Comparison of ENCODE assay signal across 18 cellular contexts in the genomic region with DNA sequence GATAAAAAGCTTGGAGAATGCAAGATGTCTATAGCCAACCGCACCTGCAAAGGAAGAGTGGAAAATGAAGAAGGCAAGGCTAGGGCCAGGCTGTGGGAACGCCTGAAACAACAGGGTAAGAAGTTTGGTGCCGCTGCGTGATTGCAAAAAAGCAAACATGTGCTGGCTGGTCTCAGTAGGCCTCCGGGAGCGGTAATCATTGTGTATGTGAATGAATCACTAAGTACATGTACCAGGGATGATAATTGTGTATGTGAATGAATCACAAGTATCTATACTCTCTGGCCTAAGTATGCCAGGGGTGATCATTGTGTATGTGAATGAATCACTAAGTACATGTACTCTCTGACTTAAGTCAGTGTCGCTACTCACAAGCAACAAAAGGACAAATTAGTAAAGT. TPM values are rescaled to one million over a fixed set of nuclear protein-coding genes. Genes with fewer than 3 reads are reported as not detected.
DNase-seq lines count a peak whose midpoint lies in the region; ATAC-seq and TF ChIP-seq lines count a peak whose summit lies in the region.
"Had no signal": no experiment of that assay in that cellular context is flagged by ENCODE, and none has a peak within 500 bp of the region (broad histone marks: within the 10 kb centered on the region; RNA-seq: fewer than 3 reads in every experiment).

No MANE protein-coding gene starts in this region.

- CTCF ChIA-PET in PC-9 (lab: Charles Lee) (no interaction called here), HEK293T (lab: Yijun Ruan, JAX) (no interaction called here)

- H3F3A ChIP-seq in PC-9 (ENCODE audit: insufficient read depth, low read depth) = peaks cover 49% of the 10 kb centered on the region

- no peak overlapping the region for H3K4me3 ChIP-seq in PC-9
- H3K4me3 ChIP-seq in epithelial cell of esophagus (ENCODE audit: low read length) = no peak overlapping the region
- no peak overlapping the region for H3K4me3 ChIP-seq in mucosa of descending colon
- no peak overlapping the region for H3K4me3 ChIP-seq in adrenal gland
- H3K4me3 ChIP-seq: lower lobe of right lung, thyroid gland had no signal

- BruUV-seq in PC-9 (replicated peaks; lab: Mats Ljungman, UMichigan) = no TSS peak

- DNase-seq in ELR (ENCODE audit: low read depth) = peak; percentile 51
- DNase-seq in PC-9 = peak in 1 of 2 experiments; percentile 86
- DNase-seq in epithelial cell of esophagus (ENCODE audit: low read depth) = peak; percentile 99
- no peak for DNase-seq in mucosa of descending colon
- DNase-seq in adrenal gland = no peak
- DNase-seq in HEK293T (ENCODE audit: extremely low spot score) = no peak
- no peak for DNase-seq in pons (ENCODE audit: low spot score)
- DNase-seq: activated CD4-positive, CD25-positive, alpha-beta regulatory T cell treated with anti-CD3 and anti-CD28 coated beads, Interleukin-2, amount 50 U/mL, for 72 hours; lower lobe of right lung; MM.1S; NCI-H2029; NCI-H526; retina; stimulated activated CD4-positive, alpha-beta T cell treated with anti-CD3 and anti-CD28 coated beads, Interleukin-1b, Interleukin-23, amount 100 ng/mL, for 48 hours; stimulated activated CD8-positive, alpha-beta memory T cell treated with anti-CD3 and anti-CD28 coated beads, Interleukin-4, amount 100 ng/mL, for 48 hours; T-helper 1 cell; thyroid gland had no signal

- no peak for TF ChIP-seq POLR2A in adrenal gland (IDR thresholded peaks at IDR 0.05)

- WGBS in adrenal gland, 4 donors = 93 to 98% (median 96%) methylated on average over 7 of the region's 7 CpGs

- H3K36me3 ChIP-seq in PC-9 (ENCODE audit: low read depth) = peaks cover 64% of the 10 kb centered on the region
- no peaks in the 10 kb centered on the region for H3K36me3 ChIP-seq in mucosa of descending colon (ENCODE audit: low read depth)
- peaks cover 0 to 61% of the 10 kb centered on the region in 2 donors for H3K36me3 ChIP-seq in adrenal gland (replicated peaks in 1 of 2)

- H3K9me3 ChIP-seq in PC-9 (ENCODE audit: insufficient read depth, low read depth) (no peaks in the 10 kb centered on the region), mucosa of descending colon (no peaks in the 10 kb centered on the region), adrenal gland (replicated peaks in 1 of 3) (no peaks in the 10 kb centered on the region)
- H3K9me3 ChIP-seq: lower lobe of right lung, thyroid gland had no signal

- POLR2A ChIA-PET in PC-9 (lab: Charles Lee; ENCODE audit: unreplicated experiment) = no interaction called here
- POLR2A ChIA-PET in HEK293T (lab: Yijun Ruan, JAX) = no interaction called here

- H3K9me2 ChIP-seq in PC-9 (ENCODE audit: insufficient read depth) = no peaks in the 10 kb centered on the region

- TF ChIP-seq CTCF in PC-9 (conservative IDR thresholded peaks at IDR 0.05) (no peak), epithelial cell of esophagus (IDR thresholded peaks at IDR 0.05; ENCODE audit: insufficient read depth, low read depth, low read length, missing control alignments) (no peak), mucosa of descending colon (IDR thresholded peaks at IDR 0.05) (no peak), adrenal gland (IDR thresholded peaks at IDR 0.05) (no peak)

- ATAC-seq in mucosa of descending colon (peak; percentile 76), GM18873 (IDR thresholded peaks at IDR 0.05; ENCODE audit: low FRiP score, unreplicated experiment) (no peak)
- ATAC-seq: lower lobe of right lung had no signal

- intact Hi-C loops in PC-9 (cut with micrococcal nuclease; ENCODE audit: unreplicated experiment) (no loop called here), mucosa of descending colon (cut with DNase I, micrococcal nuclease) (no loop called here), adrenal gland (cut with DNase I) (no loop called here)

- no peaks in the 10 kb centered on the region for H3K27me3 ChIP-seq in PC-9 (ENCODE audit: insufficient read depth, low read depth)
- H3K27me3 ChIP-seq in adrenal gland = no peaks in the 10 kb centered on the region
- H3K27me3 ChIP-seq: thyroid gland had no signal

- H3K4me1 ChIP-seq in PC-9 (replicated peaks; ENCODE audit: insufficient read depth) (peaks cover 25% of the 10 kb centered on the region), mucosa of descending colon (ENCODE audit: low read depth) (peaks cover 5% of the 10 kb centered on the region), adrenal gland (replicated peaks in 1 of 2) (no peaks in the 10 kb centered on the region)
- H3K4me1 ChIP-seq: lower lobe of right lung, thyroid gland had no signal

- H2AFZ ChIP-seq in PC-9 = no peak overlapping the region

- peak overlapping the region; percentile 23 for H3K4me2 ChIP-seq in PC-9

- H3K79me2 ChIP-seq in PC-9 (ENCODE audit: low read depth) = no peaks in the 10 kb centered on the region

- H3K27ac ChIP-seq in PC-9 (peak overlapping the region; percentile 81), adrenal gland (no peak overlapping the region)
- H3K27ac ChIP-seq: lower lobe of right lung, thyroid gland had no signal

- H4K20me1 ChIP-seq in PC-9 (ENCODE audit: insufficient read depth) = no peaks in the 10 kb centered on the region

TF ChIP-seq in HEK293T, 16 proteins besides CTCF, POLR2A, EP300 and RAD21:
- no peak for TF ChIP-seq FOXA1 (IDR thresholded peaks at IDR 0.05)
- TF ChIP-seq NFRKB (IDR thresholded peaks at IDR 0.05) = no peak
- TF ChIP-seq L3MBTL2 (conservative IDR thresholded peaks at IDR 0.05) = no peak
- no peak for TF ChIP-seq FOXK2 (IDR thresholded peaks at IDR 0.05)
- no peak for TF ChIP-seq CTBP1 (IDR thresholded peaks at IDR 0.05; ENCODE audit: borderline replicate concordance)
- TF ChIP-seq, protein P1, sequence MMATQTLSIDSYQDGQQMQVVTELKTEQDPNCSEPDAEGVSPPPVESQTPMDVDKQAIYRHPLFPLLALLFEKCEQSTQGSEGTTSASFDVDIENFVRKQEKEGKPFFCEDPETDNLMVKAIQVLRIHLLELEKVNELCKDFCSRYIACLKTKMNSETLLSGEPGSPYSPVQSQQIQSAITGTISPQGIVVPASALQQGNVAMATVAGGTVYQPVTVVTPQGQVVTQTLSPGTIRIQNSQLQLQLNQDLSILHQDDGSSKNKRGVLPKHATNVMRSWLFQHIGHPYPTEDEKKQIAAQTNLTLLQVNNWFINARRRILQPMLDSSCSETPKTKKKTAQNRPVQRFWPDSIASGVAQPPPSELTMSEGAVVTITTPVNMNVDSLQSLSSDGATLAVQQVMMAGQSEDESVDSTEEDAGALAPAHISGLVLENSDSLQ (IDR thresholded peaks at IDR 0.05) = no peak
- no peak for TF ChIP-seq ELF4 (IDR thresholded peaks at IDR 0.05)

RNA-seq across cellular contexts. Expression of a gene that starts 40.3 kb away (rescaled TPM):
- total RNA-seq in PC-9 (2021) = 109 and 180 TPM in 2 replicates
- total RNA-seq in mucosa of descending colon = 10 to 100 TPM; 67.0 to 71.8 (median 68.9) TPM
- 10 to 100 TPM; 29.4 to 74.0 (median 41.7) TPM for total RNA-seq in adrenal gland
- polyA plus RNA-seq in adrenal gland = 100 to 1,000 TPM in 2 of 3 donors, 10 to 100 TPM in 1; 56.4 to 119 (median 116) TPM

Comparison
In these comparisons a context has a peak if more than half of its experiments do, and no peak if none do; other contexts are left out.
1. DNase-seq: peak in ELR (single experiment) and epithelial cell of esophagus (single experiment); none in mucosa of descending colon (0 of 3), adrenal gland (0 of 7), HEK293T (single experiment) and pons (single experiment).